18 cellular contexts compared by ENCODE assay signal in the genomic region with DNA sequence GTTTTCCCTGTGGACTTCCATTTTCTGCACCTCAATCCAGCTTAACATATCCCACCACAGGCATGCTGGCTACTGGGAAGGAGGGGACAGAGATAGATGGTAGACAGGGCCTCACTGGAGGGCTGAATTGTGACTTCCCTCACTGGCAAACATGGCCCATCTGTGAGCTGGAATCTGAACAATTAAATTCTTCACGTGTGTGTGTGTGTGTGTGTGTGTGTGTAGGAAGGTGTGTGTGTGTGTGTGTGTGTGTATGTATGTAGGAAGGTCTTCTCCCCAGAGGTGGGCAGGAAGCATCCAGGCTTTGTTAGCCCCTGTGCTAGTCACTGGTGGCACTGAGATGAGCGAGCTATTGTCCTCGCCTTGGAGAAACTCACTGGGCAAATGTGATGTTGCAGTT.
"Had no signal": no experiment of that assay in that cellular context is flagged by ENCODE, and none has a peak within 500 bp of the region (broad histone marks: within the 10 kb centered on the region; RNA-seq: fewer than 3 reads in every experiment).

No MANE protein-coding gene starts in this region.

- H3K27ac ChIP-seq: colonic mucosa, heart left ventricle, neutrophil had no signal

- FAIRE-seq: frontal cortex, small intestine had no signal

- H3K27ac Mint-ChIP-seq: nephron progenitor cell had no signal

- H3K9me3 ChIP-seq: colonic mucosa, neutrophil had no signal

- DNase-seq: colonic mucosa; effector CD8-positive, alpha-beta T cell; heart left ventricle; hippocampal formation; left colon; left ventricle myocardium superior; mesenchymal stem cell; midbrain; nephron progenitor cell; posterior cingulate gyrus; right cardiac atrium; small intestine; stimulated activated CD4-positive, alpha-beta T cell treated with anti-CD3 and anti-CD28 coated beads, Interleukin-12 subunit alpha, Interleukin-12 subunit beta, amount 100 ng/mL, for 4 hours; stimulated activated naive CD4-positive, alpha-beta T cell treated with Interleukin-2 at 50 U/mL for 16 hours; trophoblast cell had no signal

- ATAC-seq: heart left ventricle, left colon, left ventricle myocardium superior, right cardiac atrium had no signal

- H3K4me3 ChIP-seq: colonic mucosa, heart left ventricle, lung had no signal

- H3K4me1 ChIP-seq: colonic mucosa had no signal

- H3K4me3 Mint-ChIP-seq: nephron progenitor cell had no signal

- H3K36me3 ChIP-seq: colonic mucosa, heart left ventricle, neutrophil had no signal
